Comparison of ENCODE assay signal across 10 cellular contexts in the genomic region with DNA sequence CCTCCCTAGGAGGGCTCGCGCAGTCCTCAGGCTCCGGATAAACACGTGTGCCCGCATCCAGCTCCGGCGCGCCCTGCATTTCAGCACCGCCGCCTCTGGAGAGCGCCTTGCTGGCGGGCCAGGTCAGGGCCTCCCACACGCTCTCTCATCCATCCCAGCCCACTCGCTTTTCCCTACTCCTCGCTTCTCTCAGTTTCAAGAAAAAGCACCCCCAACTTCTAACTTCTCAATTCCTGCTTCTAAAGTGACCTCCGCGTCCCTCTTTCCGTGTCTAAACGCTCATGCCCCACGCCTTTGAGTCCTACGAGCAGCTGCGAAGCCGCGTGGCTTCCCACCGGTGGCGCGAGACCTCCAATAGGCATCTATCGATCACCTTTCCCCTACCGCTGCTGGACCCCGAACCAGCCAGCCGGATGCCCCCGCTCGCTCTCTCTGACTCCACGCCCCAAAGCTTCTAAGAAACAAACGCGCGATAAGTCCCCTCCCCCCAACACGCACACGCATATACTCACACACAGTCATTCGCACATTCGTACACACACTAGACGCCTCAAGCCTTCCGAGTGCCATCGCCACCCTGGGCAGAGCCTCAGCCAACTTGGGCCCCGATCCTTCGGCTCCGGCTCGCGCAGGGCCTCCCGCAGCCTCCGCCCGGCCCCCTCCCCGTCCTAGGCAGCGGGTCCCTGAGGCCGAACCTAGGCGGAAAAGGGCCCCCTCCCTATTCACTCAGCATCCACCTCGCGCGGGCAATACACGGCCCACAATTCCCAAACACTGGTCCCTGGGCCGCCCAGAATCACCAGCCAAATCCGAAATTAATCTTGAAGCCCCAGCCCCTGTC.
DNase-seq lines count a peak whose midpoint lies in the region; ATAC-seq and TF ChIP-seq lines count a peak whose summit lies in the region.
"Had no signal": no experiment of that assay in that cellular context is flagged by ENCODE, and none has a peak within 500 bp of the region (broad histone marks: within the 10 kb centered on the region; RNA-seq: fewer than 3 reads in every experiment).

No MANE protein-coding gene starts in this region.

- DNase-seq in EL (peak; percentile 45), NCI-H2227 (lab: John Stamatoyannopoulos, UW; ENCODE audit: unreplicated experiment) (peak; percentile 75), foreskin melanocyte (peak; percentile 38), nephron progenitor cell (peak; percentile 92), tibial artery (peak; percentile 45 to 73)
- peak; percentile 19 for DNase-seq in activated naive CD4-positive, alpha-beta T cell treated with Interleukin-2 at 50 U/mL for 16 hours

- no peak for ATAC-seq in HG03175 (IDR thresholded peaks at IDR 0.05; ENCODE audit: unreplicated experiment)
- no peak for ATAC-seq in GM18505 (IDR thresholded peaks at IDR 0.05; ENCODE audit: unreplicated experiment)

- peak overlapping the region; percentile 83 for H3K4me3 Mint-ChIP-seq in nephron progenitor cell

- peaks cover 0 to 49% of the 10 kb centered on the region in 2 donors for H3K27me3 ChIP-seq in tibial artery

- peak overlapping the region; percentile 26 to 39 for H3K4me3 ChIP-seq in tibial artery

- no peaks in the 10 kb centered on the region for H3K36me3 Mint-ChIP-seq in nephron progenitor cell (ENCODE audit: low read depth)

- H3K27ac ChIP-seq in tibial artery, result no peak overlapping the region
- H3K27ac ChIP-seq: HL-60, skin epidermis had no signal

- H3K4me1 ChIP-seq in tibial artery, result peaks cover 0 to 22% (median 16%) of the 10 kb centered on the region in 4 donors

- intact Hi-C loops in tibial artery (cut with DNase I; ENCODE audit: low total_unique reads), result no loop called here

- H3K9me3 Mint-ChIP-seq in nephron progenitor cell, result no peaks in the 10 kb centered on the region

- TF ChIP-seq CTCF in nephron progenitor cell (IDR thresholded peaks at IDR 0.05), result no peak
- no peak for TF ChIP-seq CTCF in tibial artery (IDR thresholded peaks at IDR 0.05)

- H3K27me3 Mint-ChIP-seq in nephron progenitor cell (ENCODE audit: low read depth, poor library complexity), result peaks cover 74% of the 10 kb centered on the region

- H3K9me3 ChIP-seq in tibial artery, result no peaks in the 10 kb centered on the region

- H3K36me3 ChIP-seq in tibial artery, result no peaks in the 10 kb centered on the region

- H3K4me1 Mint-ChIP-seq in nephron progenitor cell, result peaks cover 22% of the 10 kb centered on the region

- TF ChIP-seq POLR2A in GM18505 (IDR thresholded peaks at IDR 0.05; ENCODE audit: borderline replicate concordance, extremely low read depth, insufficient read depth, insufficient read length), result no peak

- H3K27ac Mint-ChIP-seq in nephron progenitor cell, result no peak overlapping the region

Comparison
In these comparisons a context has a peak if more than half of its experiments do, and no peak if none do; other contexts are left out.
1. DNase-seq: peak in every context shown above with its lines; median percentile 92 in nephron progenitor cell; 75 in NCI-H2227; 59 in tibial artery; 45 in EL; 38 in foreskin melanocyte; 19 in activated naive CD4-positive, alpha-beta T cell treated with Interleukin-2 at 50 U/mL for 16 hours.